Comparison of ENCODE assay signal across 14 cellular contexts in genomic region chr1:239811211-239811902, GRCh38.
DNase-seq lines count a peak whose midpoint lies in the region; ATAC-seq and FAIRE-seq lines count a peak whose summit lies in the region.
"Had no signal": no experiment of that assay in that cellular context is flagged by ENCODE, and none has a peak within 500 bp of the region (broad histone marks: within the 10 kb centered on the region; RNA-seq: fewer than 3 reads in every experiment).

No MANE protein-coding gene starts in this region.

- FAIRE-seq in urothelium cell line (lab: Jason Lieb, UNC), result peak; percentile 13
- FAIRE-seq: endometrium had no signal

- ATAC-seq in HG03039 (IDR thresholded peaks at IDR 0.05; ENCODE audit: unreplicated experiment) (no peak), HG02884 (IDR thresholded peaks at IDR 0.05; ENCODE audit: unreplicated experiment) (no peak)

- DNase-seq in stimulated activated CD4-positive, alpha-beta T cell treated with anti-CD3 and anti-CD28 coated beads, Interleukin-4, amount 100 ng/mL, for 24 hours, result peak; percentile 9
- DNase-seq in stimulated activated CD4-positive, alpha-beta T cell treated with anti-CD3 and anti-CD28 coated beads, Interleukin-4, amount 100 ng/mL, for 4 hours, result no peak
- peak; percentile 32 to 41 for DNase-seq in activated CD4-positive, alpha-beta T cell treated with anti-CD3 and anti-CD28 coated beads, Interleukin-2, amount 50 U/mL, for 48 hours
- DNase-seq in iPS-NIHi11 (ENCODE audit: low spot score), result peak; percentile 42
- no peak for DNase-seq in urothelium cell line (ENCODE audit: low spot score)
- no peak for DNase-seq in HT-29 (ENCODE audit: low spot score)
- DNase-seq: brain microvascular endothelial cell; EL; NCI-H1092; NK-92 treated with Interleukin-12 subunit alpha and Interleukin-12 subunit beta, amount 100 ng/mL, for 24 hours; SK-N-SH had no signal

Comparison
In these comparisons a context has a peak if more than half of its experiments do, and no peak if none do; other contexts are left out.
1. DNase-seq: peak in stimulated activated CD4-positive, alpha-beta T cell treated with anti-CD3 and anti-CD28 coated beads, Interleukin-4, amount 100 ng/mL, for 24 hours (single experiment), activated CD4-positive, alpha-beta T cell treated with anti-CD3 and anti-CD28 coated beads, Interleukin-2, amount 50 U/mL, for 48 hours (2 of 2) and iPS-NIHi11 (single experiment); none in stimulated activated CD4-positive, alpha-beta T cell treated with anti-CD3 and anti-CD28 coated beads, Interleukin-4, amount 100 ng/mL, for 4 hours (0 of 2), urothelium cell line (single experiment) and HT-29 (single experiment).